ENCODE assay signal across 24 cellular contexts in the genomic region with DNA sequence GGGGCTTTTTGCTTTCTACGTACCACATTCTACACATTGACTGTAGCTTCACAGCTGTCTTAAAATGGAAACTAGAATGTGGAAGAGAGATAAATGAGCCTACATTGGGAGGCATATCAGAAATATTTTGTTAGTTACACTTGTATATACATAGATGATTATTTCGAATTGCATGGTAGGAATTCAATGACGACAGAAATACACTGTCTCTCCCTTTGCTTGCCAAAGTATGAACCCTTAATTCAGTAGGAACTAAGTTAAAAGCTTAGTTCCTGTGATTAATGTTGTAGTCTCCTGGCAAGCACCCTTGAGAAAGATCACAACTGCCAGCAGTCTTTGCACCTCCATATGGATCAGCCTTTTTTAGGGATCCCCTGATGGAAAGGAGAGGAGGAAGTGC. TPM values are rescaled to one million over a fixed set of nuclear protein-coding genes. Genes with fewer than 3 reads are reported as not detected.
"Had no signal": no experiment of that assay in that cellular context is flagged by ENCODE, and none has a peak within 500 bp of the region (broad histone marks: within the 10 kb centered on the region; RNA-seq: fewer than 3 reads in every experiment).

No MANE protein-coding gene starts in this region.

- H3K9me3 Mint-ChIP-seq: activated naive CD8-positive, alpha-beta T cell treated with anti-CD3 and anti-CD28 coated beads, Interleukin-2, amount 10 ng/mL, durations not matched to agents 7 days and 5 days; endodermal cell; nephron had no signal

- H3K27ac Mint-ChIP-seq: activated naive CD8-positive, alpha-beta T cell treated with anti-CD3 and anti-CD28 coated beads, Interleukin-2, amount 10 ng/mL, durations not matched to agents 7 days and 5 days; endodermal cell; nephron; progenitor cell of endocrine pancreas had no signal

- H3K9me3 ChIP-seq: lower lobe of right lung, right atrium auricular region, tibial artery, uterus had no signal

- H3K36me3 ChIP-seq: lower lobe of right lung, right atrium auricular region, tibial artery, uterus had no signal

- H3K4me1 ChIP-seq: foreskin keratinocyte, lower lobe of right lung, right atrium auricular region, tibial artery, uterus had no signal

- H3K27me3 ChIP-seq: right atrium auricular region, uterus had no signal

- H3K4me1 Mint-ChIP-seq: activated naive CD8-positive, alpha-beta T cell treated with anti-CD3 and anti-CD28 coated beads, Interleukin-2, amount 10 ng/mL, durations not matched to agents 7 days and 5 days; endodermal cell had no signal

- H3K4me3 ChIP-seq: lower lobe of right lung, right atrium auricular region, tibial artery, uterus had no signal

- H3K27me3 Mint-ChIP-seq: activated naive CD8-positive, alpha-beta T cell treated with anti-CD3 and anti-CD28 coated beads, Interleukin-2, amount 10 ng/mL, durations not matched to agents 7 days and 5 days had no signal

- DNase-seq: activated CD4-positive, alpha-beta T cell treated with anti-CD3 and anti-CD28 coated beads for 1 hour; activated CD4-positive, alpha-beta T cell treated with anti-CD3 and anti-CD28 coated beads, Interleukin-2, amount 50 U/mL, for 4 hours; activated naive CD4-positive, alpha-beta T cell; activated naive CD8-positive, alpha-beta T cell treated with anti-CD3 and anti-CD28 coated beads, Interleukin-2, amount 10 ng/mL, durations not matched to agents 7 days and 5 days; activated T-cell treated with anti-CD3 and anti-CD28 coated beads for 4 hours; anterior cingulate cortex; endodermal cell; foreskin keratinocyte; glutamatergic neuron; left cardiac atrium; lower lobe of right lung; nucleus accumbens; small intestine; stimulated activated CD4-positive, alpha-beta T cell treated with anti-CD3 and anti-CD28 coated beads, Interleukin-4, amount 100 ng/mL, for 24 hours; stimulated activated naive CD4-positive, alpha-beta T cell; tibial artery; uterus had no signal

- H3K4me3 Mint-ChIP-seq: activated naive CD8-positive, alpha-beta T cell treated with anti-CD3 and anti-CD28 coated beads, Interleukin-2, amount 10 ng/mL, durations not matched to agents 7 days and 5 days; endodermal cell; nephron had no signal

- ATAC-seq: foreskin keratinocyte, left cardiac atrium, lower lobe of right lung had no signal

- H3K36me3 Mint-ChIP-seq: activated naive CD8-positive, alpha-beta T cell treated with anti-CD3 and anti-CD28 coated beads, Interleukin-2, amount 10 ng/mL, durations not matched to agents 7 days and 5 days had no signal

RNA-seq across cellular contexts. Expression of a gene that starts 10.1 kb away (rescaled TPM):
- total RNA-seq: activated naive CD8-positive, alpha-beta T cell treated with anti-CD3 and anti-CD28 coated beads, Interleukin-2, amount 10 ng/mL, durations not matched to agents 7 days and 5 days; bronchial epithelial cell; dermis microvascular lymphatic vessel endothelial cell; endodermal cell; epithelial cell of proximal tubule; foreskin keratinocyte; left cardiac atrium; right atrium auricular region; subcutaneous adipose tissue had no signal
- polyA plus RNA-seq: foreskin keratinocyte had no signal
